In the genomic region with DNA sequence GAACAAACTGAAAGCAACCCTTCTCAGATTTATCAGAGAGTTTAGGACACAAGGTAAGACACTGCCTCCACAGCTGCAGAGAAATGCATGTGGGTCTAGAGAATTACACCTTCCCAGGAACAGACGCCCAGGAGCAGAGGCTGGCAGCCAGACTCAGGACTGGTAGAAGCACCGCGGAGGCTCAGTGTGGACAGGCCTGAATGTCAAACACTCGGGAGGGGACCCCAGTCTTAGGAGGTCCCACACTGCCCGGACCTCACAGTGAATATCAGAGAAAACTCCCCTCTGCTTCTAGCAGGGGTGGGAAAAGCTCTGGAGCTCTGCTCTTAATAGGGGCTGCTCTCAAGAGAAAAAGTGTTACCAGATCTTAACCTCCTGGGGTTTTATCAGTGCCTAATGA, we compare ENCODE assay signal across 25 cellular contexts.
"Had no signal": no experiment of that assay in that cellular context is flagged by ENCODE, and none has a peak within 500 bp of the region (broad histone marks: within the 10 kb centered on the region; RNA-seq: fewer than 3 reads in every experiment).

No MANE protein-coding gene starts in this region.

- H3K36me3 ChIP-seq: esophagus squamous epithelium, gastroesophageal sphincter, left ventricle myocardium inferior, suprapubic skin, tibial artery, upper lobe of left lung, vagina had no signal

- H3K27ac ChIP-seq: esophagus squamous epithelium, gastroesophageal sphincter, hepatocyte, left ventricle myocardium inferior, psoas muscle, skin epidermis, suprapubic skin, tibial artery, upper lobe of left lung, vagina had no signal

- H3K27me3 ChIP-seq: hepatocyte, upper lobe of left lung, vagina had no signal

- DNase-seq: effector memory CD8-positive, alpha-beta T cell; esophagus squamous epithelium; foreskin fibroblast; kidney; left cardiac atrium; left ventricle myocardium inferior; mesenchymal stem cell; naive thymus-derived CD4-positive, alpha-beta T cell; nephron progenitor cell; psoas muscle; retina; stimulated activated CD4-positive, alpha-beta T cell treated with anti-CD3 and anti-CD28 coated beads, Interleukin-4, amount 100 ng/mL, for 1 hour; stimulated activated CD8-positive, alpha-beta memory T cell treated with anti-CD3 and anti-CD28 coated beads, Interleukin-4, amount 100 ng/mL, for 48 hours; stimulated activated naive CD8-positive, alpha-beta T cell treated with anti-CD3 and anti-CD28 coated beads, Interleukin-15, Interleukin-2, amounts not matched to agents 100 U/mL and 50 U/mL, for 24 hours; tibial artery had no signal

- FAIRE-seq: colon, kidney had no signal

- H3K4me3 ChIP-seq: esophagus squamous epithelium, gastroesophageal sphincter, hepatocyte, left ventricle myocardium inferior, lung, psoas muscle, skin epidermis, suprapubic skin, tibial artery, upper lobe of left lung, vagina had no signal

- H3K9me3 ChIP-seq: esophagus squamous epithelium, psoas muscle, suprapubic skin, vagina had no signal

- ATAC-seq: effector memory CD8-positive, alpha-beta T cell; gastroesophageal sphincter; left cardiac atrium; naive thymus-derived CD4-positive, alpha-beta T cell; psoas muscle; sciatic nerve; stimulated activated effector memory CD8-positive, alpha-beta T cell treated with anti-CD3 and anti-CD28 coated beads, Interleukin-12 subunit alpha, Interleukin-12 subunit beta, amount 100 ng/mL, for 72 hours; stimulated activated naive CD8-positive, alpha-beta T cell treated with anti-CD3 and anti-CD28 coated beads, Interleukin-15, Interleukin-2, amounts not matched to agents 100 U/mL and 50 U/mL, for 24 hours had no signal

- H3K4me1 ChIP-seq: esophagus squamous epithelium, gastroesophageal sphincter, left ventricle myocardium inferior, psoas muscle, suprapubic skin, tibial artery, upper lobe of left lung, vagina had no signal
